ENCODE assay signal across 13 cellular contexts in genomic region chr18:44686156-44686555, GRCh38.
"Had no signal": no experiment of that assay in that cellular context is flagged by ENCODE, and none has a peak within 500 bp of the region (broad histone marks: within the 10 kb centered on the region; RNA-seq: fewer than 3 reads in every experiment).

No MANE protein-coding gene starts in this region.

- FAIRE-seq: bronchial epithelial cell had no signal

- H3K9me3 Mint-ChIP-seq: dendritic cell treated with granulocyte-macrophage colony-stimulating factor and Interleukin-4, amounts not matched to agents 40 ng/mL and 50 ng/mL, for 4 days; effector memory CD8-positive, alpha-beta T cell; nephron progenitor cell had no signal

- DNase-seq: activated CD4-positive, alpha-beta T cell treated with anti-CD3 and anti-CD28 coated beads, Interleukin-2, amount 50 U/mL, for 1 hour; activated CD8-positive, alpha-beta memory T cell treated with anti-CD3 and anti-CD28 coated beads for 24 hours; activated naive CD4-positive, alpha-beta T cell treated with Interleukin-2 at 50 U/mL for 16 hours; aorta; effector memory CD8-positive, alpha-beta T cell; hippocampal formation; left ventricle myocardium superior; nephron progenitor cell; psoas muscle had no signal

- H3K27ac ChIP-seq: thoracic aorta had no signal

- H3K9me3 ChIP-seq: esophagus muscularis mucosa, psoas muscle, thoracic aorta had no signal

- H3K4me3 ChIP-seq: esophagus muscularis mucosa, psoas muscle, thoracic aorta had no signal

- H3K27ac Mint-ChIP-seq: dendritic cell treated with granulocyte-macrophage colony-stimulating factor and Interleukin-4, amounts not matched to agents 40 ng/mL and 50 ng/mL, for 4 days; effector memory CD8-positive, alpha-beta T cell had no signal

- H3K36me3 ChIP-seq: esophagus muscularis mucosa, thoracic aorta had no signal

- H3K27me3 ChIP-seq: esophagus muscularis mucosa had no signal

- H3K4me3 Mint-ChIP-seq: dendritic cell treated with granulocyte-macrophage colony-stimulating factor and Interleukin-4, amounts not matched to agents 40 ng/mL and 50 ng/mL, for 4 days; effector memory CD8-positive, alpha-beta T cell; nephron progenitor cell had no signal
